Comparison of ENCODE assay signal across 1 cellular context in genomic region chr20:59831024-59831900, GRCh38.
TF ChIP-seq lines count a peak whose summit lies in the region.

No MANE protein-coding gene starts in this region.

TF ChIP-seq in SK-N-SH, 30 proteins besides CTCF, POLR2A, EP300 and RAD21 (continued from another document):
- no peak for TF ChIP-seq MAX (IDR thresholded peaks at IDR 0.05; ENCODE audit: low read depth)
